Comparison of ENCODE assay signal across 17 cellular contexts in the genomic region with DNA sequence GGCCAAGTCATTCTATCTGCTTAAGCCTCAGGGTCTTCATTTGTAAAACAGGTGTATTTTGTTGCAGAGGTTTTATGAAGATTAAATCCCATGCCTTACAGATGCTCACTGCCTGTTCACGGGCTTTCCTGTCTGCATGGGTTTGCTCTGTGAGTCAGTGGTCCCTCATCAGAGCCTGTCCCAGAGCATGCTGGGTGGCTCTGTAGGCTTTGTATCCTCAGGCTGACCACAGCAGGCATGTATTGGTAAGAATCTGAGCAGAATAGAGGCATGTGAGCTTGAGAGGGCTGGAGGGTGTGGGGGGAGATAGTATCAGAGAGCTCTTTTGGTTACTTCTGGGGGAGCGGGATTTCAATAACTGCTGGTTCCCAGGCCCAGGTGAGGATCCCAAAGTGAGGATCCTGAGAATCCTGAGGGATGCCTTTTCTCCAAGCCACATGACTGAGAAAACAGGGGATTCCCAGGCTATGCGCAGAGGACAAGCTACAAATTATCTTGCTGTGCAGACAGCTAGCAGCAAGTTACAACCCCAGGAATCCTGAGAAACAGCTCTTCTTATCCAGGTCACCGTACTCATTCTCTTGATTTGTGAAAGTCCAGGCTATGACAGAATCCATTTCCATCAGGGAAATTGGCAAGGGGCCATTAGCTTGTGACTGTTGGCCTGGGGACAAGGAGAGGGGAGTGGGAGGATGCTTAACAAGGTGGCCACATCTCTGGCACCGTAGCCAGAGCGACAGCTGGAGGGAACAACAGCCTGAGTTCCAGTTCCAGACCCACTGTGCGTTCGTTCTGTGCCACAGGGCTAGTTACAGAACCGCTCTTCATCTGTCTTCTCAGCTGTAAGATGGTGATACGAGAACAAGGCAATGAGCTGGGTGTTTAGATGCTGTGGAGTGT. TPM values are rescaled to one million over a fixed set of nuclear protein-coding genes. Genes with fewer than 3 reads are reported as not detected.
A peak's percentile ranks its signal among the peaks of the same experiment; 100 is the strongest.
DNase-seq lines count a peak whose midpoint lies in the region; ATAC-seq lines count a peak whose summit lies in the region.
"Had no signal": no experiment of that assay in that cellular context is flagged by ENCODE, and none has a peak within 500 bp of the region (broad histone marks: within the 10 kb centered on the region; RNA-seq: fewer than 3 reads in every experiment).

No MANE protein-coding gene starts in this region.

- no peak overlapping the region for H3K4me3 Mint-ChIP-seq in activated T-helper 17 cell treated with anti-CD3 and anti-CD28 coated beads, Interleukin-2, amount 50 U/mL, for 72 hours
- H3K4me3 Mint-ChIP-seq: naive B cell; stimulated activated naive CD8-positive, alpha-beta T cell treated with anti-CD3 and anti-CD28 coated beads, Interleukin-15, Interleukin-2, amounts not matched to agents 100 ng/mL and 50 ng/mL, for 24 hours had no signal

- ATAC-seq in HG02973 (IDR thresholded peaks at IDR 0.05; ENCODE audit: unreplicated experiment) = no peak
- no peak for ATAC-seq in activated T-helper 17 cell treated with anti-CD3 and anti-CD28 coated beads, Interleukin-2, amount 50 U/mL, for 72 hours (replicated peaks)

- H3K27me3 Mint-ChIP-seq in activated T-helper 17 cell treated with anti-CD3 and anti-CD28 coated beads, Interleukin-2, amount 50 U/mL, for 72 hours = no peaks in the 10 kb centered on the region
- H3K27me3 Mint-ChIP-seq: naive B cell; stimulated activated naive CD8-positive, alpha-beta T cell treated with anti-CD3 and anti-CD28 coated beads, Interleukin-15, Interleukin-2, amounts not matched to agents 100 ng/mL and 50 ng/mL, for 24 hours had no signal

- no peaks in the 10 kb centered on the region for H3K4me1 Mint-ChIP-seq in activated T-helper 17 cell treated with anti-CD3 and anti-CD28 coated beads, Interleukin-2, amount 50 U/mL, for 72 hours

- DNase-seq in COR-L47 (lab: John Stamatoyannopoulos, UW) (peak; percentile 42), NCI-H1092 treated with DMSO at 0.1 percent for 48 hours (lab: John Stamatoyannopoulos, UW) (peak; percentile 49), cerebellar cortex (ENCODE audit: low spot score) (peak; percentile 41), islet precursor cell (peak; percentile 70), NCI-H2196 (lab: John Stamatoyannopoulos, UW; ENCODE audit: unreplicated experiment) (no peak)
- no peak for DNase-seq in activated naive CD4-positive, alpha-beta T cell (lab: John Stamatoyannopoulos, UW)
- DNase-seq: activated CD4-positive, alpha-beta T cell treated with anti-CD3 and anti-CD28 coated beads, Interleukin-2, amount 50 U/mL, for 4 hours; effector CD8-positive, alpha-beta T cell; H7; kidney glomerular epithelial cell; naive B cell; NCI-H510A; RPMI8226 had no signal

- no peak overlapping the region for H3K27ac Mint-ChIP-seq in activated T-helper 17 cell treated with anti-CD3 and anti-CD28 coated beads, Interleukin-2, amount 50 U/mL, for 72 hours
- H3K27ac Mint-ChIP-seq: activated T-helper 2 cell treated with anti-CD3 and anti-CD28 coated beads, Interferon-gamma antibody, Interleukin-2, Interleukin-4, amounts not matched to agents 10 μg/mL and 5 μg/mL and 100 μg/mL, durations not matched to agents 14 hours and 24 hours and 36 hours; stimulated activated naive CD8-positive, alpha-beta T cell treated with anti-CD3 and anti-CD28 coated beads, Interleukin-15, Interleukin-2, amounts not matched to agents 100 ng/mL and 50 ng/mL, for 24 hours had no signal

- H3K9me3 Mint-ChIP-seq in activated T-helper 17 cell treated with anti-CD3 and anti-CD28 coated beads, Interleukin-2, amount 50 U/mL, for 72 hours = no peaks in the 10 kb centered on the region
- H3K9me3 Mint-ChIP-seq: activated T-helper 2 cell treated with anti-CD3 and anti-CD28 coated beads, Interferon-gamma antibody, Interleukin-2, Interleukin-4, amounts not matched to agents 10 μg/mL and 5 μg/mL and 100 μg/mL, durations not matched to agents 14 hours and 24 hours and 36 hours; naive B cell; stimulated activated naive CD8-positive, alpha-beta T cell treated with anti-CD3 and anti-CD28 coated beads, Interleukin-15, Interleukin-2, amounts not matched to agents 100 ng/mL and 50 ng/mL, for 24 hours had no signal

- no peaks in the 10 kb centered on the region for H3K36me3 Mint-ChIP-seq in activated T-helper 17 cell treated with anti-CD3 and anti-CD28 coated beads, Interleukin-2, amount 50 U/mL, for 72 hours (ENCODE audit: low read depth)

RNA-seq across cellular contexts. Expression of a gene that starts 45.1 kb away (rescaled TPM):
- total RNA-seq in activated T-helper 17 cell treated with anti-CD3 and anti-CD28 coated beads, Interleukin-2, amount 50 U/mL, for 72 hours = 1 to 10 TPM; 7.1 to 9.3 TPM

Comparison
In these comparisons a context has a peak if more than half of its experiments do, and no peak if none do; other contexts are left out.
1. DNase-seq: peak in COR-L47 (single experiment), NCI-H1092 treated with DMSO at 0.1 percent for 48 hours (single experiment), cerebellar cortex (single experiment) and islet precursor cell (single experiment); none in NCI-H2196 (single experiment) and activated naive CD4-positive, alpha-beta T cell (0 of 4).